Comparison of ENCODE assay signal across 22 cellular contexts in the genomic region with DNA sequence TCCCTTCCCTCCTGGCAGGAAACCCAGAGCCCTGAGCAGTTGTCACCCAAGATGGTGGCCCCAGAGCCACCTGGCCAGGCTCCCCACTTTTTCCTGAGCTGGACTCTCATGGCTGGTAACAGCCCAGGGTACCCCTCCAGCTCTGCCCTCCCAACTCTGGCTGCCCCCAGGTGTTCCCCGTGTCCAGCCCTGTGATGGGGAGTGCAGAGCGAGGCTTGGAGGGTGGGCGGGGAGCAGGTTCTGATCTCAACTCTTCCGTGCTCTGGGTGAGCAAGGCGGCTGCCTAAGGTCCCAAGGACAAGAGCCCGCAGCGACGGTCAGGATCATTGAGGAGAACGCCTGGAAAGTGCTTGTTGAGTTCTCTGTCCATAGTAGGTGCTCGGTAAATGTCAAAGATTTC. TPM values are rescaled to one million over a fixed set of nuclear protein-coding genes. Genes with fewer than 3 reads are reported as not detected.
"Had no signal": no experiment of that assay in that cellular context is flagged by ENCODE, and none has a peak within 500 bp of the region (broad histone marks: within the 10 kb centered on the region; RNA-seq: fewer than 3 reads in every experiment).

No MANE protein-coding gene starts in this region.

- H3K36me3 ChIP-seq: lower lobe of right lung, neutrophil, thoracic aorta, upper lobe of right lung had no signal

- H3K4me3 Mint-ChIP-seq: activated naive CD8-positive, alpha-beta T cell treated with anti-CD3 and anti-CD28 coated beads for 36 hours; activated T-cell treated with anti-CD3 and anti-CD28 coated beads, Interleukin-2, amount 50 U/mL, for 72 hours; endodermal cell; natural killer cell; stimulated activated effector memory CD8-positive, alpha-beta T cell treated with anti-CD3 and anti-CD28 coated beads, Interleukin-12 subunit alpha, Interleukin-12 subunit beta, amount 100 ng/mL, for 72 hours; T-helper 1 cell treated with Interleukin-12 subunit alpha and Interleukin-12 subunit beta and Interleukin-4 antibody, amounts not matched to agents 30 μg/mL and 1 μg/mL, for 36 hours had no signal

- H2AFZ ChIP-seq: hepatocyte had no signal

- H3K36me3 Mint-ChIP-seq: activated naive CD8-positive, alpha-beta T cell treated with anti-CD3 and anti-CD28 coated beads for 36 hours had no signal

- FAIRE-seq: colon had no signal

- H3K4me3 ChIP-seq: body of pancreas, hepatocyte, lower lobe of right lung, thoracic aorta, upper lobe of right lung had no signal

- H3K27me3 ChIP-seq: body of pancreas, foreskin keratinocyte, hepatocyte, neutrophil had no signal

- H3K4me1 Mint-ChIP-seq: activated naive CD8-positive, alpha-beta T cell treated with anti-CD3 and anti-CD28 coated beads for 36 hours; endodermal cell had no signal

- ATAC-seq: activated T-cell treated with anti-CD3 and anti-CD28 coated beads, Interleukin-2, amount 50 U/mL, for 72 hours; body of pancreas; foreskin keratinocyte; natural killer cell; stimulated activated effector memory CD8-positive, alpha-beta T cell treated with anti-CD3 and anti-CD28 coated beads, Interleukin-12 subunit alpha, Interleukin-12 subunit beta, amount 100 ng/mL, for 72 hours had no signal

- DNase-seq: activated CD4-positive, alpha-beta T cell treated with anti-CD3 and anti-CD28 coated beads, Interleukin-2, amount 50 U/mL, for 48 hours; activated gamma-delta T cell treated with Interleukin-2 at 50 U/mL for 16 hours; activated naive CD8-positive, alpha-beta T cell treated with anti-CD3 and anti-CD28 coated beads for 36 hours; activated T-cell treated with anti-CD3 and anti-CD28 coated beads, Interleukin-2, amount 50 U/mL, for 72 hours; amygdala; central memory CD4-positive, alpha-beta T cell; foreskin keratinocyte; lower lobe of right lung; natural killer cell; posterior cingulate gyrus; retina; stimulated activated CD4-positive, alpha-beta T cell treated with anti-CD3 and anti-CD28 coated beads, Interleukin-4, amount 100 ng/mL, for 1 hour; upper lobe of right lung had no signal

- H3K27ac ChIP-seq: body of pancreas, epithelial cell of prostate, foreskin keratinocyte, hepatocyte, lower lobe of right lung, neutrophil, thoracic aorta, upper lobe of right lung had no signal

- H3K27ac Mint-ChIP-seq: activated naive CD8-positive, alpha-beta T cell treated with anti-CD3 and anti-CD28 coated beads for 36 hours; activated T-cell treated with anti-CD3 and anti-CD28 coated beads, Interleukin-2, amount 50 U/mL, for 72 hours; endodermal cell; natural killer cell; stimulated activated effector memory CD8-positive, alpha-beta T cell treated with anti-CD3 and anti-CD28 coated beads, Interleukin-12 subunit alpha, Interleukin-12 subunit beta, amount 100 ng/mL, for 72 hours; T-helper 1 cell treated with Interleukin-12 subunit alpha and Interleukin-12 subunit beta and Interleukin-4 antibody, amounts not matched to agents 30 μg/mL and 1 μg/mL, for 36 hours had no signal

- H3K79me2 ChIP-seq: hepatocyte had no signal

- H3K4me1 ChIP-seq: body of pancreas, foreskin keratinocyte, lower lobe of right lung, upper lobe of right lung had no signal

- H3K9me3 ChIP-seq: body of pancreas had no signal

- H3K4me2 ChIP-seq: hepatocyte had no signal

RNA-seq across cellular contexts. Expression of a gene that starts 55.3 kb away (rescaled TPM):
- total RNA-seq: foreskin keratinocyte had no signal
